In genomic region chr1:202932476-202932875, GRCh38 we compare ENCODE assay signal across 8 cellular contexts.
"Had no signal": no experiment of that assay in that cellular context is flagged by ENCODE, and none has a peak within 500 bp of the region (broad histone marks: within the 10 kb centered on the region; RNA-seq: fewer than 3 reads in every experiment).

No MANE protein-coding gene starts in this region.

- H3K4me3 ChIP-seq: GM12878 had no signal

- DNase-seq: GDM1, GF-D8 had no signal

- FAIRE-seq: G401.6, GM12878, GM12891, GM12892, GM18507, GM19239 had no signal

- ATAC-seq: GM12878 had no signal
